ENCODE assay signal across 12 cellular contexts in genomic region chr2:64622443-64623231, GRCh38. TPM values are rescaled to one million over a fixed set of nuclear protein-coding genes. Genes with fewer than 3 reads are reported as not detected.
DNase-seq lines count a peak whose midpoint lies in the region; ATAC-seq and TF ChIP-seq lines count a peak whose summit lies in the region.
"Had no signal": no experiment of that assay in that cellular context is flagged by ENCODE, and none has a peak within 500 bp of the region (broad histone marks: within the 10 kb centered on the region; RNA-seq: fewer than 3 reads in every experiment).

No MANE protein-coding gene starts in this region.

- no peak for TF ChIP-seq EP300 in gastroesophageal sphincter (IDR thresholded peaks at IDR 0.05)

- no peaks in the 10 kb centered on the region for H3K27me3 ChIP-seq in gastroesophageal sphincter

- H3K36me3 Mint-ChIP-seq in progenitor cell of endocrine pancreas (ENCODE audit: insufficient read depth) = no peaks in the 10 kb centered on the region

- peaks cover 8% of the 10 kb centered on the region for H3K4me1 Mint-ChIP-seq in progenitor cell of endocrine pancreas (ENCODE audit: low read depth)

- H3K4me3 Mint-ChIP-seq in progenitor cell of endocrine pancreas (ENCODE audit: low read depth) = no peak overlapping the region

- ATAC-seq in gastroesophageal sphincter = no peak
- ATAC-seq in HG02852 (IDR thresholded peaks at IDR 0.05; ENCODE audit: unreplicated experiment) = no peak

- DNase-seq in NCI-H2171 treated with DMSO at 0.1 percent for 48 hours (lab: John Stamatoyannopoulos, UW) (peak; percentile 19), NCI-H2171 (lab: John Stamatoyannopoulos, UW) (no peak), SK-N-DZ (ENCODE audit: low spot score) (peak; percentile 59), progenitor cell of endocrine pancreas (ENCODE audit: low spot score, unreplicated experiment) (no peak), dedifferentiated amniotic fluid mesenchymal stem cell (ENCODE audit: extremely low spot score) (no peak), DMS53 (lab: John Stamatoyannopoulos, UW) (no peak)
- DNase-seq: 8988T; activated CD4-positive, alpha-beta T cell treated with anti-CD3 and anti-CD28 coated beads for 48 hours; amniotic stem cell; SHP77 had no signal

- no peak overlapping the region for H3K27ac Mint-ChIP-seq in progenitor cell of endocrine pancreas

- TF ChIP-seq CTCF in gastroesophageal sphincter (IDR thresholded peaks at IDR 0.05) (peak in 3 of 4 experiments; percentile 9 to 35 (median 22)), progenitor cell of endocrine pancreas (IDR thresholded peaks at IDR 0.05; ENCODE audit: unreplicated experiment) (peak; percentile 11)

- peaks cover 0 to 5% (median 0%) of the 10 kb centered on the region in 3 donors for H3K4me1 ChIP-seq in gastroesophageal sphincter

- H3K4me3 ChIP-seq in gastroesophageal sphincter = no peak overlapping the region

- WGBS in gastroesophageal sphincter (ENCODE audit: low coverage in 1 of 2), 2 donors = 50 to 68% methylated on average over 2 to 6 of the region's 13 CpGs

- no peak for TF ChIP-seq POLR2A in gastroesophageal sphincter (IDR thresholded peaks at IDR 0.05)

- H3K36me3 ChIP-seq in gastroesophageal sphincter = no peaks in the 10 kb centered on the region

- peaks cover 3% of the 10 kb centered on the region for H3K27me3 Mint-ChIP-seq in progenitor cell of endocrine pancreas

- H3K27ac ChIP-seq in gastroesophageal sphincter = no peak overlapping the region

- H3K9me3 Mint-ChIP-seq in progenitor cell of endocrine pancreas (ENCODE audit: low read depth) = no peaks in the 10 kb centered on the region

- H3K9me3 ChIP-seq in gastroesophageal sphincter = no peaks in the 10 kb centered on the region

RNA-seq across cellular contexts. Expression of gene SERTAD2, which starts 31.1 kb away (rescaled TPM):
- 5.9 and 7.3 TPM in 2 replicates for polyA plus RNA-seq in SK-N-DZ (2014; cell fraction: cytosol; rRNA removed)
- polyA plus RNA-seq in SK-N-DZ (2014; cell fraction: nucleus; rRNA removed) = 3.1 and 4.2 TPM in 2 replicates
- total RNA-seq in gastroesophageal sphincter (10 to 100 TPM; 13.9 to 18.5 (median 15.6) TPM), progenitor cell of endocrine pancreas (19.0 and 20.7 TPM in 2 replicates)

Comparison
In these comparisons a context has a peak if more than half of its experiments do, and no peak if none do; other contexts are left out.
1. DNase-seq: peak in NCI-H2171 treated with DMSO at 0.1 percent for 48 hours (single experiment) and SK-N-DZ (single experiment); none in NCI-H2171 (single experiment), progenitor cell of endocrine pancreas (single experiment), dedifferentiated amniotic fluid mesenchymal stem cell (single experiment) and DMS53 (single experiment).